Comparison of ENCODE assay signal across 8 cellular contexts in genomic region chr16:29710227-29711219, GRCh38.
DNase-seq lines count a peak whose midpoint lies in the region; TF ChIP-seq lines count a peak whose summit lies in the region.

No MANE protein-coding gene starts in this region.

- H3K27ac ChIP-seq in VCaP = no peak overlapping the region

- H3K27me3 Mint-ChIP-seq in nephron (ENCODE audit: low read depth) = peaks cover 6% of the 10 kb centered on the region

- H3K9me3 Mint-ChIP-seq in nephron = no peaks in the 10 kb centered on the region

- H3K36me3 Mint-ChIP-seq in nephron (ENCODE audit: low read depth) = no peaks in the 10 kb centered on the region

- peak; percentile 10 for DNase-seq in activated naive CD4-positive, alpha-beta T cell treated with Interleukin-2 at 50 U/mL for 16 hours
- DNase-seq in activated naive CD4-positive, alpha-beta T cell (lab: John Stamatoyannopoulos, UW) = no peak
- DNase-seq in Kasumi-1 (lab: John Stamatoyannopoulos, UW) = peak; percentile 26 to 41
- DNase-seq in fibroblast of gingiva (ENCODE audit: low read depth) = peak; percentile 52
- no peak for DNase-seq in DMS79 (lab: John Stamatoyannopoulos, UW)
- no peak for DNase-seq in activated CD8-positive, alpha-beta memory T cell treated with anti-CD3 and anti-CD28 coated beads, Interleukin-2, amount 50 U/mL, for 4 hours

- peak overlapping the region; percentile 2 to 10 (median 9) for H3K4me3 Mint-ChIP-seq in nephron

- peak overlapping the region; percentile 56 to 68 (median 65) for H3K27ac Mint-ChIP-seq in nephron

- peak; percentile 35 for TF ChIP-seq CTCF in VCaP (conservative IDR thresholded peaks at IDR 0.05)
- peak; percentile 54 to 60 (median 57) for TF ChIP-seq CTCF in nephron (IDR thresholded peaks at IDR 0.05; ENCODE audit: unreplicated experiment in 3 of 3)

- H3K4me1 Mint-ChIP-seq in nephron = peaks cover 13% of the 10 kb centered on the region

Comparison
In these comparisons a context has a peak if more than half of its experiments do, and no peak if none do; other contexts are left out.
1. DNase-seq: peak in activated naive CD4-positive, alpha-beta T cell treated with Interleukin-2 at 50 U/mL for 16 hours (single experiment), Kasumi-1 (2 of 2) and fibroblast of gingiva (single experiment); none in activated naive CD4-positive, alpha-beta T cell (0 of 4), DMS79 (single experiment) and activated CD8-positive, alpha-beta memory T cell treated with anti-CD3 and anti-CD28 coated beads, Interleukin-2, amount 50 U/mL, for 4 hours (single experiment).